16 cellular contexts compared by ENCODE assay signal in the genomic region with DNA sequence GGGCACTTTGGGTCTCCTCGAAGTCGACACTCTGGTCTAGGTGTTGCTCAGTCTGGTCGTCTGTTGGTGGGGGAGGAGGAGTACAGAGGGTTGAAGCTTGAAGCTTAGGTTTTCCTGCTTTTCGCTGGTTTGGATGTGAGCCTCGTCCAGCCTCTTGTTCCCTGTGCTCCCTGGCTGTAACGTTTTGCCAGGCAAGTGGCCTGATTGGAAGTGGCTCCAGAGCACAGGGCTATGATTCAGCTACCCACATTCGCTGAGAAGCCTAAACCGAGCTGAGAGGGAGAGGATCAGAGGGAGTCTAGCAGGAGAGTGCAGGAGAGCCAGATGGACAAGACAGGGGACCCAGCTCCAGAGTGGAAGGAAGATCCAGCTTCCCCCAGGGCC. TPM values are rescaled to one million over a fixed set of nuclear protein-coding genes. Genes with fewer than 3 reads are reported as not detected.
DNase-seq lines count a peak whose midpoint lies in the region; ATAC-seq and TF ChIP-seq lines count a peak whose summit lies in the region.
"Had no signal": no experiment of that assay in that cellular context is flagged by ENCODE, and none has a peak within 500 bp of the region (broad histone marks: within the 10 kb centered on the region; RNA-seq: fewer than 3 reads in every experiment).

No MANE protein-coding gene starts in this region.

- H3K79me2 ChIP-seq in PC-9 (ENCODE audit: low read depth) = peaks cover 6% of the 10 kb centered on the region; the same call in 1 of the 2 replicates

- no TSS peak for BruUV-seq in PC-9 (replicated peaks; lab: Mats Ljungman, UMichigan)

- CTCF ChIA-PET in PC-9 (lab: Charles Lee) = interaction anchor here (0.6 to 0.7 kb wide), 3 partner anchors 11 to 238 kb away, joined by 3 read pairs; no protein-coding TSS in a partner anchor

- TF ChIP-seq CTCF in epithelial cell of proximal tubule (conservative IDR thresholded peaks at IDR 0.05; ENCODE audit: low read depth, low read length) (no peak), psoas muscle (IDR thresholded peaks at IDR 0.05) (no peak), PC-9 (conservative IDR thresholded peaks at IDR 0.05) (no peak)

- peaks cover 23% of the 10 kb centered on the region for H3K36me3 ChIP-seq in MG63
- no peaks in the 10 kb centered on the region for H3K36me3 ChIP-seq in psoas muscle (ENCODE audit: insufficient read depth in 1 of 2, low read depth in 1 of 2)
- no peaks in the 10 kb centered on the region for H3K36me3 ChIP-seq in PC-9 (ENCODE audit: low read depth)
- H3K36me3 ChIP-seq: BLaER1 treated with 17β-estradiol and CSF1 and Interleukin-3, amounts not matched to agents 10 nM and 100 nM; ovary had no signal

- peaks cover 41% of the 10 kb centered on the region for H3K4me1 ChIP-seq in psoas muscle
- H3K4me1 ChIP-seq in PC-9 (replicated peaks; ENCODE audit: insufficient read depth) = peaks cover 33% of the 10 kb centered on the region

- intact Hi-C loops in psoas muscle (cut with DNase I) = no loop called here
- intact Hi-C loops in PC-9 (cut with micrococcal nuclease; ENCODE audit: unreplicated experiment) = no loop called here

- 2 to 6% (median 4%) methylated on average over 6 to 8 of the region's 8 CpGs for WGBS in psoas muscle, 3 donors

- ATAC-seq in psoas muscle (peak; percentile 21 to 70 (median 60)), HG03439 (IDR thresholded peaks at IDR 0.05; ENCODE audit: unreplicated experiment) (no peak), GM21515 (IDR thresholded peaks at IDR 0.05; ENCODE audit: unreplicated experiment) (no peak)
- ATAC-seq: activated naive CD8-positive, alpha-beta T cell treated with anti-CD3 and anti-CD28 coated beads, Interleukin-2, amount 50 U/mL, for 24 hours; esophagus mucosa had no signal

- H3K27ac ChIP-seq in psoas muscle (peak overlapping the region; percentile 95), PC-9 (no peak overlapping the region)
- H3K27ac ChIP-seq: BLaER1 treated with 17β-estradiol and CSF1 and Interleukin-3, amounts not matched to agents 10 nM and 100 nM; ovary had no signal

- H3F3A ChIP-seq in PC-9 (ENCODE audit: insufficient read depth, low read depth) = peaks cover 14% of the 10 kb centered on the region; the same call in 1 of the 2 replicates

- H2AFZ ChIP-seq in PC-9 = no peak overlapping the region

- no peaks in the 10 kb centered on the region for H3K9me2 ChIP-seq in PC-9 (ENCODE audit: insufficient read depth)

- DNase-seq in AG20443 (ENCODE audit: low spot score) (peak; percentile 69), MG63 (peak; percentile 86), epithelial cell of proximal tubule (ENCODE audit: low read depth) (no peak), psoas muscle (peak in 1 of 2 donors; percentile 85), SK-N-DZ (ENCODE audit: low spot score) (no peak), PC-9 (no peak)
- DNase-seq: activated naive CD8-positive, alpha-beta T cell treated with anti-CD3 and anti-CD28 coated beads, Interleukin-2, amount 50 U/mL, for 24 hours; cortex of kidney; Karpas-422; NCI-H2081 treated with DMSO at 0.1 percent for 48 hours had no signal

- no peaks in the 10 kb centered on the region for H4K20me1 ChIP-seq in PC-9 (ENCODE audit: insufficient read depth)

- no peak overlapping the region for H3K4me2 ChIP-seq in PC-9
- H3K4me2 ChIP-seq: BLaER1 treated with 17β-estradiol and CSF1 and Interleukin-3, amounts not matched to agents 10 nM and 100 nM had no signal

- H3K9me3 ChIP-seq in MG63 (no peaks in the 10 kb centered on the region), psoas muscle (no peaks in the 10 kb centered on the region), PC-9 (ENCODE audit: insufficient read depth, low read depth) (no peaks in the 10 kb centered on the region)
- H3K9me3 ChIP-seq: ovary had no signal

- no peaks in the 10 kb centered on the region for H3K27me3 ChIP-seq in MG63
- H3K27me3 ChIP-seq in psoas muscle (ENCODE audit: insufficient read depth in 3 of 3, low read length in 2 of 3) = peaks cover 0 to 3% (median 0%) of the 10 kb centered on the region in 3 donors
- no peaks in the 10 kb centered on the region for H3K27me3 ChIP-seq in PC-9 (ENCODE audit: insufficient read depth, low read depth)
- H3K27me3 ChIP-seq: ovary had no signal

- H3K4me3 ChIP-seq in MG63 = peak overlapping the region; percentile 70
- peak overlapping the region; percentile 98 for H3K4me3 ChIP-seq in epithelial cell of proximal tubule (ENCODE audit: low read depth, low read length)
- peak overlapping the region; percentile 79 for H3K4me3 ChIP-seq in psoas muscle
- no peak overlapping the region for H3K4me3 ChIP-seq in PC-9
- H3K4me3 ChIP-seq: BLaER1 treated with 17β-estradiol and CSF1 and Interleukin-3, amounts not matched to agents 10 nM and 100 nM; ovary had no signal

- POLR2A ChIA-PET in PC-9 (lab: Charles Lee; ENCODE audit: unreplicated experiment) = interaction anchor here (0.5 kb wide), 1 partner anchor 56 kb away, joined by 4 read pairs; no protein-coding TSS in a partner anchor

RNA-seq across cellular contexts. Expression of gene HOXC10, which starts 6.1 kb away (rescaled TPM):
- total RNA-seq in MG63 (2014; rRNA removed; shearing (Covaris generic); ENCODE audit: low replicate concordance) = 19.8 and 27.4 TPM in 2 replicates
- total RNA-seq in epithelial cell of proximal tubule (9.5 and 15.7 TPM in 2 replicates), psoas muscle (10 to 100 TPM in 2 of 4 donors, 1 to 10 TPM in 2; 3.0 to 79.4 (median 34.3) TPM), PC-9 (2021) (1.1 and 1.4 TPM in 2 replicates)
- polyA plus RNA-seq in psoas muscle = 100 to 1,000 TPM in 1 of 3 donors, 10 to 100 TPM in 2; 43.4 to 129 (median 74.1) TPM
- polyA plus RNA-seq in SK-N-DZ (2014; cell fraction: cytosol; rRNA removed) = not detected in 2 replicates
- not detected in 2 replicates for polyA plus RNA-seq in SK-N-DZ (2014; cell fraction: nucleus; rRNA removed)

RNA-seq across cellular contexts. Expression of gene HOXC9, which starts 8.9 kb away (rescaled TPM):
- 1.9 and 7.9 TPM in 2 replicates for total RNA-seq in MG63 (2014; rRNA removed; shearing (Covaris generic); ENCODE audit: low replicate concordance)
- total RNA-seq in epithelial cell of proximal tubule = 9.9 and 11.0 TPM in 2 replicates
- 10 to 100 TPM in 2 of 4 donors, 1 to 10 TPM in 2; 6.4 to 14.6 (median 9.2) TPM for total RNA-seq in psoas muscle
- polyA plus RNA-seq in psoas muscle = 10 to 100 TPM in 2 of 3 donors, 1 to 10 TPM in 1; 8.8 to 31.1 (median 16.4) TPM
- polyA plus RNA-seq in SK-N-DZ (2014; cell fraction: cytosol; rRNA removed) = 1.4 TPM in 1 of 2 replicates, not detected in the other
- polyA plus RNA-seq in SK-N-DZ (2014; cell fraction: nucleus; rRNA removed) = 0.25 TPM in 1 of 2 replicates, not detected in the other
- 7.5 and 10.2 TPM in 2 replicates for total RNA-seq in PC-9 (2021)

RNA-seq across cellular contexts. Expression of gene HOTAIR, which starts 16.3 kb away (rescaled TPM):
- 4.2 and 4.5 TPM in 2 replicates for total RNA-seq in MG63 (2014; rRNA removed; shearing (Covaris generic); ENCODE audit: low replicate concordance)
- total RNA-seq in epithelial cell of proximal tubule (0.14 TPM in 1 of 2 replicates, not detected in the other), psoas muscle (under 1 TPM in 1 of 4 donors, not detected in 3; 0.53 TPM), PC-9 (2021) (7.9 and 9.2 TPM in 2 replicates)
- under 1 TPM in 2 of 3 donors, not detected in 1; 0.23 to 0.25 TPM for polyA plus RNA-seq in psoas muscle
- not detected in 2 replicates for polyA plus RNA-seq in SK-N-DZ (2014; cell fraction: cytosol; rRNA removed)
- 0.13 TPM in 1 of 2 replicates, not detected in the other for polyA plus RNA-seq in SK-N-DZ (2014; cell fraction: nucleus; rRNA removed)
- total RNA-seq: esophagus mucosa, mesenteric fat pad had no signal

RNA-seq across cellular contexts. Expression of gene HOXC8, which starts 17.7 kb away (rescaled TPM):
- 0.10 and 0.13 TPM in 2 replicates for total RNA-seq in MG63 (2014; rRNA removed; shearing (Covaris generic); ENCODE audit: low replicate concordance)
- 1.3 and 1.4 TPM in 2 replicates for total RNA-seq in epithelial cell of proximal tubule
- total RNA-seq in psoas muscle = 10 to 100 TPM in 1 of 4 donors, 1 to 10 TPM in 3; 6.7 to 10.2 (median 9.0) TPM
- 1 to 10 TPM; 1.6 to 8.8 (median 3.3) TPM for polyA plus RNA-seq in psoas muscle
- polyA plus RNA-seq in SK-N-DZ (2014; cell fraction: cytosol; rRNA removed) = not detected in 2 replicates
- polyA plus RNA-seq in SK-N-DZ (2014; cell fraction: nucleus; rRNA removed) = not detected in 2 replicates
- 3.8 and 4.3 TPM in 2 replicates for total RNA-seq in PC-9 (2021)

RNA-seq across cellular contexts. Expression of gene HOXC11, which starts 18.1 kb away (rescaled TPM):
- 0.30 and 1.3 TPM in 2 replicates for total RNA-seq in MG63 (2014; rRNA removed; shearing (Covaris generic); ENCODE audit: low replicate concordance)
- total RNA-seq in epithelial cell of proximal tubule = 0.51 and 1.0 TPM in 2 replicates
- total RNA-seq in psoas muscle = under 1 TPM in 2 of 4 donors, not detected in 2; 0.34 to 0.82 TPM
- polyA plus RNA-seq in psoas muscle = 1 to 10 TPM in 1 of 3 donors, under 1 TPM in 2; 0.66 to 2.2 (median 0.95) TPM
- not detected in 2 replicates for polyA plus RNA-seq in SK-N-DZ (2014; cell fraction: cytosol; rRNA removed)
- polyA plus RNA-seq in SK-N-DZ (2014; cell fraction: nucleus; rRNA removed) = not detected in 2 replicates
- 2.4 and 2.9 TPM in 2 replicates for total RNA-seq in PC-9 (2021)
- total RNA-seq: mesenteric fat pad had no signal

Comparison
In these comparisons a context has a peak if more than half of its experiments do, and no peak if none do; other contexts are left out.
1. DNase-seq: peak in AG20443 (single experiment) and MG63 (single experiment); none in epithelial cell of proximal tubule (single experiment), SK-N-DZ (single experiment) and PC-9 (0 of 2).
2. ATAC-seq: peak in psoas muscle (4 of 4); none in HG03439 (single experiment) and GM21515 (single experiment).